In the genomic region with DNA sequence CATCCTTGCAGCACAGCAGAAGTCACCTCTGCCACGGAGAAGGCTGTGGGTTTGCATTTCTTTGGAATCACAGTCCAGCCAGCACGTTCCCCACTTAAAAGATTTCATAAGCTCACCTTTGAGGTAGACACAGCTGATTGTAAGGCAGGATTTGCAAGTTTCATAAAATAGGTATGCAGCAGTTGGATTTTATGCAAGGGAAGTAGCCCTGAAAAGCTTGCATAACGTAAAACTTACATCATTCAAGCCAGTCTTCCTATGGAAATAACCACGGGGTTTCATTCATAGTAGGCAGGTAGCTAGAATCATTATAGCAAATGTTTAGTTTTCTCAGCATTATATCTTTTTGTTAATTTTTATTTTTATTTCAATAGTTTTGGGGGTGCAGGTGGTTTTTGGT, we compare ENCODE assay signal across 19 cellular contexts. TPM values are rescaled to one million over a fixed set of nuclear protein-coding genes. Genes with fewer than 3 reads are reported as not detected.
A peak's percentile ranks its signal among the peaks of the same experiment; 100 is the strongest.
DNase-seq lines count a peak whose midpoint lies in the region; ATAC-seq and TF ChIP-seq lines count a peak whose summit lies in the region.
"Had no signal": no experiment of that assay in that cellular context is flagged by ENCODE, and none has a peak within 500 bp of the region (broad histone marks: within the 10 kb centered on the region; RNA-seq: fewer than 3 reads in every experiment).

No MANE protein-coding gene starts in this region.

- peaks cover 25% of the 10 kb centered on the region for H3K36me3 Mint-ChIP-seq in endodermal cell (ENCODE audit: low read depth)
- H3K36me3 Mint-ChIP-seq in activated T-helper 1 cell treated with anti-CD3 and anti-CD28 coated beads, Interleukin-12 subunit alpha, Interleukin-12 subunit beta, Interleukin-2, Interleukin-4 antibody, amounts not matched to agents 30 ng/mL and 10 ng/mL and 1 ng/mL, durations not matched to agents 14 hours and 24 hours and 36 hours (ENCODE audit: low read depth): no peaks in the 10 kb centered on the region
- H3K36me3 Mint-ChIP-seq: CD4-positive, alpha-beta memory T cell had no signal

- H3K27ac ChIP-seq in endodermal cell (ENCODE audit: low read depth, low read length) (no peak overlapping the region), trophoblast cell (ENCODE audit: low read depth, low read length) (no peak overlapping the region)
- H3K27ac ChIP-seq: A549 had no signal

- peak overlapping the region; percentile 59 for H2AK5ac ChIP-seq in trophoblast cell (ENCODE audit: low read length)

- H2BK12ac ChIP-seq in trophoblast cell (ENCODE audit: low read length): peak overlapping the region; percentile 75

- peak overlapping the region; percentile 15 for H4K8ac ChIP-seq in trophoblast cell (ENCODE audit: low read depth, low read length)

- intact Hi-C loops in activated T-helper 1 cell treated with anti-CD3 and anti-CD28 coated beads, Interleukin-12 subunit alpha, Interleukin-12 subunit beta, Interleukin-2, Interleukin-4 antibody, amounts not matched to agents 30 ng/mL and 10 ng/mL and 1 ng/mL, durations not matched to agents 14 hours and 24 hours and 36 hours (cut with micrococcal nuclease): no loop called here

- no peak overlapping the region for H4K12ac ChIP-seq in trophoblast cell (ENCODE audit: low read depth, low read length)

- H4K91ac ChIP-seq in trophoblast cell (ENCODE audit: low read depth, low read length): no peak overlapping the region

- no peak overlapping the region for H2BK120ac ChIP-seq in trophoblast cell (ENCODE audit: insufficient read depth, low read length, poor library complexity)

- H3K4me1 Mint-ChIP-seq in endodermal cell: peaks cover 6% of the 10 kb centered on the region
- H3K4me1 Mint-ChIP-seq in activated T-helper 1 cell treated with anti-CD3 and anti-CD28 coated beads, Interleukin-12 subunit alpha, Interleukin-12 subunit beta, Interleukin-2, Interleukin-4 antibody, amounts not matched to agents 30 ng/mL and 10 ng/mL and 1 ng/mL, durations not matched to agents 14 hours and 24 hours and 36 hours (ENCODE audit: low read depth): no peaks in the 10 kb centered on the region
- H3K4me1 Mint-ChIP-seq: CD4-positive, alpha-beta memory T cell had no signal

- no peak overlapping the region for H3K4ac ChIP-seq in trophoblast cell (ENCODE audit: low read depth, low read length)

- H3K27me3 ChIP-seq in endodermal cell (ENCODE audit: control insufficient read depth, insufficient read depth, low read length, poor library complexity, severe bottlenecking) (no peaks in the 10 kb centered on the region), trophoblast cell (ENCODE audit: insufficient read depth, low read length) (no peaks in the 10 kb centered on the region)

- no peak overlapping the region for H3K4me3 ChIP-seq in endodermal cell (ENCODE audit: low read length)
- H3K4me3 ChIP-seq in trophoblast cell (ENCODE audit: low read depth, low read length): no peak overlapping the region
- H3K4me3 ChIP-seq: A549, HAP-1 had no signal

- no peaks in the 10 kb centered on the region for H3K27me3 Mint-ChIP-seq in endodermal cell (ENCODE audit: insufficient read depth)
- H3K27me3 Mint-ChIP-seq in activated T-helper 1 cell treated with anti-CD3 and anti-CD28 coated beads, Interleukin-12 subunit alpha, Interleukin-12 subunit beta, Interleukin-2, Interleukin-4 antibody, amounts not matched to agents 30 ng/mL and 10 ng/mL and 1 ng/mL, durations not matched to agents 14 hours and 24 hours and 36 hours (ENCODE audit: insufficient read depth): no peaks in the 10 kb centered on the region
- H3K27me3 Mint-ChIP-seq: CD4-positive, alpha-beta memory T cell had no signal

- peaks cover 2% of the 10 kb centered on the region for H3K4me1 ChIP-seq in endodermal cell (ENCODE audit: control insufficient read depth, insufficient read depth, low read length)
- peaks cover 13 to 19% of the 10 kb centered on the region in 2 experiments for H3K4me1 ChIP-seq in trophoblast cell (ENCODE audit: control insufficient read depth in 1 of 2, insufficient read depth in 2 of 2, low read length in 2 of 2)
- H3K4me1 ChIP-seq: HAP-1 had no signal

- H3K79me2 ChIP-seq in trophoblast cell (ENCODE audit: control insufficient read depth, insufficient read depth, low read length, poor library complexity): no peaks in the 10 kb centered on the region

- H3K18ac ChIP-seq in trophoblast cell (ENCODE audit: low read length): no peak overlapping the region

- in situ Hi-C loops in G401 (cut with HindIII; ENCODE audit: low sequenced_read_pairs): no loop called here

- TF ChIP-seq CTCF in endodermal cell (conservative IDR thresholded peaks at IDR 0.05): no peak

- H3K9me3 ChIP-seq in endodermal cell (ENCODE audit: control insufficient read depth, low read length): no peaks in the 10 kb centered on the region
- H3K9me3 ChIP-seq in trophoblast cell (ENCODE audit: insufficient read depth, low read depth, low read length): no peaks in the 10 kb centered on the region
- H3K9me3 ChIP-seq: A549, HAP-1 had no signal

- no peak overlapping the region for H3K4me2 ChIP-seq in trophoblast cell (ENCODE audit: low read length)
- H3K4me2 ChIP-seq: A549 had no signal

- peaks cover 51% of the 10 kb centered on the region for H3K36me3 ChIP-seq in endodermal cell (ENCODE audit: control insufficient read depth, insufficient read depth, low read length)
- peaks cover 0 to 8% of the 10 kb centered on the region in 2 experiments for H3K36me3 ChIP-seq in trophoblast cell (ENCODE audit: control insufficient read depth in 1 of 2, insufficient read depth in 2 of 2, low read length in 2 of 2)
- H3K36me3 ChIP-seq: HAP-1 had no signal

- no peak overlapping the region for H3K23ac ChIP-seq in trophoblast cell (ENCODE audit: low read length)

- no peak overlapping the region for H3K14ac ChIP-seq in trophoblast cell (ENCODE audit: low read length)

- DNase-seq in NOMO-1 treated with DMSO at 0.1 percent for 48 hours (lab: John Stamatoyannopoulos, UW; ENCODE audit: unreplicated experiment): peak; percentile 3
- DNase-seq in NOMO-1 treated with dmso at 0.1 percent for 144 hours (lab: John Stamatoyannopoulos, UW; ENCODE audit: unreplicated experiment): no peak
- peak; percentile 11 for DNase-seq in G401 (ENCODE audit: low spot score)
- peak; percentile 40 for DNase-seq in endodermal cell
- DNase-seq in trophoblast cell: peak; percentile 56 to 78
- no peak for DNase-seq in activated T-helper 1 cell treated with anti-CD3 and anti-CD28 coated beads, Interleukin-12 subunit alpha, Interleukin-12 subunit beta, Interleukin-2, Interleukin-4 antibody, amounts not matched to agents 30 ng/mL and 10 ng/mL and 1 ng/mL, durations not matched to agents 14 hours and 24 hours and 36 hours (ENCODE audit: low spot score)
- DNase-seq: 8988T; ACHN; C1 segment of cervical spinal cord; Calu3; CD4-positive, alpha-beta memory T cell; COR-L47; DMS53; DMS79 treated with DMSO at 0.1 percent for 48 hours; GOT3; HFFc6 had no signal

- H3K9me3 Mint-ChIP-seq in endodermal cell: no peaks in the 10 kb centered on the region
- H3K9me3 Mint-ChIP-seq in activated T-helper 1 cell treated with anti-CD3 and anti-CD28 coated beads, Interleukin-12 subunit alpha, Interleukin-12 subunit beta, Interleukin-2, Interleukin-4 antibody, amounts not matched to agents 30 ng/mL and 10 ng/mL and 1 ng/mL, durations not matched to agents 14 hours and 24 hours and 36 hours: no peaks in the 10 kb centered on the region
- H3K9me3 Mint-ChIP-seq: HFFc6 had no signal

- WGBS in endodermal cell (ENCODE audit: insufficient coverage in 1 of 2, insufficient read length in 1 of 2), 2 experiments: 90 to 100% methylated on average over 2 to 4 of the region's 4 CpGs
- no CpG with 5 or more reads among the region's 4 CpGs for WGBS in trophoblast cell (ENCODE audit: extremely low coverage, insufficient coverage, insufficient read length)

- no peak overlapping the region for H3K27ac Mint-ChIP-seq in endodermal cell
- no peak overlapping the region for H3K27ac Mint-ChIP-seq in activated T-helper 1 cell treated with anti-CD3 and anti-CD28 coated beads, Interleukin-12 subunit alpha, Interleukin-12 subunit beta, Interleukin-2, Interleukin-4 antibody, amounts not matched to agents 30 ng/mL and 10 ng/mL and 1 ng/mL, durations not matched to agents 14 hours and 24 hours and 36 hours
- H3K27ac Mint-ChIP-seq: CD4-positive, alpha-beta memory T cell; HFFc6 had no signal

- H2BK5ac ChIP-seq in trophoblast cell (ENCODE audit: low read depth, low read length, poor library complexity): peak overlapping the region; percentile 14

- peak overlapping the region; percentile 17 for H2AFZ ChIP-seq in trophoblast cell (ENCODE audit: insufficient read depth, low read length, poor library complexity)

- ATAC-seq in GM19351 (IDR thresholded peaks at IDR 0.05; ENCODE audit: unreplicated experiment): no peak
- ATAC-seq: A549 had no signal

- H3K4me3 Mint-ChIP-seq in endodermal cell: no peak overlapping the region
- no peak overlapping the region for H3K4me3 Mint-ChIP-seq in activated T-helper 1 cell treated with anti-CD3 and anti-CD28 coated beads, Interleukin-12 subunit alpha, Interleukin-12 subunit beta, Interleukin-2, Interleukin-4 antibody, amounts not matched to agents 30 ng/mL and 10 ng/mL and 1 ng/mL, durations not matched to agents 14 hours and 24 hours and 36 hours
- H3K4me3 Mint-ChIP-seq: CD4-positive, alpha-beta memory T cell; HFFc6 had no signal

- H3K9ac ChIP-seq in endodermal cell (ENCODE audit: extremely low read depth, low read length, poor library complexity, severe bottlenecking): no peak overlapping the region
- no peak overlapping the region for H3K9ac ChIP-seq in trophoblast cell (ENCODE audit: low read length)

- peaks cover 3% of the 10 kb centered on the region for H3K79me1 ChIP-seq in trophoblast cell (ENCODE audit: low read length)

RNA-seq across cellular contexts. Expression of gene ARHGAP44, which starts 49.8 kb away (rescaled TPM):
- total RNA-seq in G401 (2014; rRNA removed; shearing (Covaris generic)): 0.62 and 1.6 TPM in 2 replicates
- 10 to 100 TPM; 14.2 to 21.9 TPM for total RNA-seq in endodermal cell
- 6.9 TPM for polyA plus RNA-seq in endodermal cell (2013, experiment 1 of 2)
- polyA plus RNA-seq in endodermal cell (2013, experiment 2 of 2): 5.9 TPM
- polyA plus RNA-seq in trophoblast cell (2013): 3.9 and 4.3 TPM in 2 replicates
- total RNA-seq in activated T-helper 1 cell treated with anti-CD3 and anti-CD28 coated beads, Interleukin-12 subunit alpha, Interleukin-12 subunit beta, Interleukin-2, Interleukin-4 antibody, amounts not matched to agents 30 ng/mL and 10 ng/mL and 1 ng/mL, durations not matched to agents 14 hours and 24 hours and 36 hours: 0.51 TPM in 1 of 2 replicates, not detected in the other
- total RNA-seq: CD4-positive, alpha-beta memory T cell had no signal

Comparison
In these comparisons a context has a peak if more than half of its experiments do, and no peak if none do; other contexts are left out.
1. DNase-seq: peak in NOMO-1 treated with DMSO at 0.1 percent for 48 hours (single experiment), G401 (single experiment), endodermal cell (single experiment) and trophoblast cell (2 of 2); none in NOMO-1 treated with dmso at 0.1 percent for 144 hours (single experiment) and activated T-helper 1 cell treated with anti-CD3 and anti-CD28 coated beads, Interleukin-12 subunit alpha, Interleukin-12 subunit beta, Interleukin-2, Interleukin-4 antibody, amounts not matched to agents 30 ng/mL and 10 ng/mL and 1 ng/mL, durations not matched to agents 14 hours and 24 hours and 36 hours (single experiment).